Comparison of ENCODE assay signal across 27 cellular contexts in genomic region chr10:129101232-129101980, GRCh38.
DNase-seq lines count a peak whose midpoint lies in the region; ATAC-seq and TF ChIP-seq lines count a peak whose summit lies in the region.
"Had no signal": no experiment of that assay in that cellular context is flagged by ENCODE, and none has a peak within 500 bp of the region (broad histone marks: within the 10 kb centered on the region; RNA-seq: fewer than 3 reads in every experiment).

No MANE protein-coding gene starts in this region.

- H3K4me1 Mint-ChIP-seq in activated CD8-positive, alpha-beta T cell treated with anti-CD3 and anti-CD28 coated beads, Interleukin-2, amount 10 ng/mL, durations not matched to agents 7 days and 5 days (ENCODE audit: low read depth): peaks cover 38% of the 10 kb centered on the region
- H3K4me1 Mint-ChIP-seq: B cell had no signal

- peaks cover under 1% of the 10 kb centered on the region for H3K27me3 Mint-ChIP-seq in activated CD8-positive, alpha-beta T cell treated with anti-CD3 and anti-CD28 coated beads, Interleukin-2, amount 10 ng/mL, durations not matched to agents 7 days and 5 days (ENCODE audit: low read depth)
- H3K27me3 Mint-ChIP-seq: B cell had no signal

- H3K9me3 ChIP-seq in right atrium auricular region (no peaks in the 10 kb centered on the region), heart right ventricle (no peaks in the 10 kb centered on the region)
- H3K9me3 ChIP-seq: A549, Caco-2, heart left ventricle, left ventricle myocardium inferior had no signal

- no peak for TF ChIP-seq CTCF in right atrium auricular region (IDR thresholded peaks at IDR 0.05)
- no peak for TF ChIP-seq CTCF in heart right ventricle (IDR thresholded peaks at IDR 0.05)

- no peaks in the 10 kb centered on the region for H3K9me3 Mint-ChIP-seq in activated CD8-positive, alpha-beta T cell treated with anti-CD3 and anti-CD28 coated beads, Interleukin-2, amount 10 ng/mL, durations not matched to agents 7 days and 5 days (ENCODE audit: insufficient read depth)

- DNase-seq in NCI-H2171 treated with DMSO at 0.1 percent for 48 hours (lab: John Stamatoyannopoulos, UW) (peak; percentile 32), NCI-H2171 (lab: John Stamatoyannopoulos, UW) (no peak), right atrium auricular region (ENCODE audit: low spot score) (peak; percentile 9), heart right ventricle (no peak), COLO829 (ENCODE audit: low spot score) (no peak)
- DNase-seq in activated CD8-positive, alpha-beta T cell treated with anti-CD3 and anti-CD28 coated beads, Interleukin-2, amount 10 ng/mL, durations not matched to agents 7 days and 5 days: peak; percentile 21
- peak; percentile 27 for DNase-seq in stimulated activated CD8-positive, alpha-beta memory T cell treated with anti-CD3 and anti-CD28 coated beads, Interleukin-4, amount 100 ng/mL, for 48 hours
- DNase-seq: activated CD4-positive, alpha-beta T cell treated with anti-CD3 and anti-CD28 coated beads for 48 hours; activated gamma-delta T cell treated with Interleukin-2 at 50 U/mL for 16 hours; aorta; Caco-2; central memory CD4-positive, alpha-beta T cell; GOT3; heart left ventricle; left ventricle myocardium inferior; midbrain; NCI-H1417 treated with DMSO at 0.1 percent for 48 hours; NCI-H774; PC-3; SHP77; substantia nigra; T-helper 1 cell had no signal

- no peak overlapping the region for H3K4me3 Mint-ChIP-seq in activated CD8-positive, alpha-beta T cell treated with anti-CD3 and anti-CD28 coated beads, Interleukin-2, amount 10 ng/mL, durations not matched to agents 7 days and 5 days
- H3K4me3 Mint-ChIP-seq: B cell had no signal

- H3K4me3 ChIP-seq in right atrium auricular region (no peak overlapping the region), heart right ventricle (no peak overlapping the region)
- H3K4me3 ChIP-seq: A549, heart left ventricle, left ventricle myocardium inferior had no signal

- H3K4me1 ChIP-seq in right atrium auricular region: peaks cover 0 to 10% of the 10 kb centered on the region in 2 donors
- peaks cover 0 to 30% (median 9%) of the 10 kb centered on the region in 9 donors for H3K4me1 ChIP-seq in heart right ventricle
- H3K4me1 ChIP-seq: A549, Caco-2, parathyroid adenoma had no signal

- no peaks in the 10 kb centered on the region for H3K27me3 ChIP-seq in right atrium auricular region
- no peaks in the 10 kb centered on the region for H3K27me3 ChIP-seq in heart right ventricle
- H3K27me3 ChIP-seq: heart left ventricle had no signal

- H3K27ac ChIP-seq in right atrium auricular region (no peak overlapping the region), heart right ventricle (no peak overlapping the region)
- H3K27ac ChIP-seq: A549, heart left ventricle, left ventricle myocardium inferior, parathyroid adenoma had no signal

- CTCF ChIA-PET in activated CD8-positive, alpha-beta T cell treated with anti-CD3 and anti-CD28 coated beads, Interleukin-2, amount 10 ng/mL, durations not matched to agents 7 days and 5 days (lab: Charles Lee): interaction anchor here (1.0 kb wide), 1 partner anchor 65 kb away, joined by 3 read pairs; no protein-coding TSS in a partner anchor

- POLR2A ChIA-PET in activated CD8-positive, alpha-beta T cell treated with anti-CD3 and anti-CD28 coated beads, Interleukin-2, amount 10 ng/mL, durations not matched to agents 7 days and 5 days (lab: Charles Lee): no interaction called here

- peak overlapping the region; percentile 71 for H3K27ac Mint-ChIP-seq in activated CD8-positive, alpha-beta T cell treated with anti-CD3 and anti-CD28 coated beads, Interleukin-2, amount 10 ng/mL, durations not matched to agents 7 days and 5 days
- H3K27ac Mint-ChIP-seq: B cell had no signal

- intact Hi-C loops in heart right ventricle (cut with DNase I): no loop called here

- peaks cover 3% of the 10 kb centered on the region for H3K36me3 Mint-ChIP-seq in activated CD8-positive, alpha-beta T cell treated with anti-CD3 and anti-CD28 coated beads, Interleukin-2, amount 10 ng/mL, durations not matched to agents 7 days and 5 days (ENCODE audit: low read depth)

- H3K36me3 ChIP-seq in right atrium auricular region: no peaks in the 10 kb centered on the region
- no peaks in the 10 kb centered on the region for H3K36me3 ChIP-seq in heart right ventricle
- H3K36me3 ChIP-seq: heart left ventricle, left ventricle myocardium inferior had no signal

- WGBS in heart right ventricle, 2 donors: 68 to 82% methylated on average over 10 of the region's 10 CpGs

- ATAC-seq in heart right ventricle: no peak
- no peak for ATAC-seq in activated CD8-positive, alpha-beta T cell treated with anti-CD3 and anti-CD28 coated beads, Interleukin-2, amount 10 ng/mL, durations not matched to agents 7 days and 5 days
- ATAC-seq in HG02840 (IDR thresholded peaks at IDR 0.05; ENCODE audit: low FRiP score, unreplicated experiment): no peak
- ATAC-seq: A549, heart left ventricle, PC-3, sciatic nerve had no signal

Comparison
In these comparisons a context has a peak if more than half of its experiments do, and no peak if none do; other contexts are left out.
1. DNase-seq: peak in NCI-H2171 treated with DMSO at 0.1 percent for 48 hours (single experiment), right atrium auricular region (single experiment), activated CD8-positive, alpha-beta T cell treated with anti-CD3 and anti-CD28 coated beads, Interleukin-2, amount 10 ng/mL, durations not matched to agents 7 days and 5 days (single experiment) and stimulated activated CD8-positive, alpha-beta memory T cell treated with anti-CD3 and anti-CD28 coated beads, Interleukin-4, amount 100 ng/mL, for 48 hours (single experiment); none in NCI-H2171 (single experiment), heart right ventricle (0 of 2) and COLO829 (single experiment).